ENCODE assay signal across 8 cellular contexts in the genomic region with DNA sequence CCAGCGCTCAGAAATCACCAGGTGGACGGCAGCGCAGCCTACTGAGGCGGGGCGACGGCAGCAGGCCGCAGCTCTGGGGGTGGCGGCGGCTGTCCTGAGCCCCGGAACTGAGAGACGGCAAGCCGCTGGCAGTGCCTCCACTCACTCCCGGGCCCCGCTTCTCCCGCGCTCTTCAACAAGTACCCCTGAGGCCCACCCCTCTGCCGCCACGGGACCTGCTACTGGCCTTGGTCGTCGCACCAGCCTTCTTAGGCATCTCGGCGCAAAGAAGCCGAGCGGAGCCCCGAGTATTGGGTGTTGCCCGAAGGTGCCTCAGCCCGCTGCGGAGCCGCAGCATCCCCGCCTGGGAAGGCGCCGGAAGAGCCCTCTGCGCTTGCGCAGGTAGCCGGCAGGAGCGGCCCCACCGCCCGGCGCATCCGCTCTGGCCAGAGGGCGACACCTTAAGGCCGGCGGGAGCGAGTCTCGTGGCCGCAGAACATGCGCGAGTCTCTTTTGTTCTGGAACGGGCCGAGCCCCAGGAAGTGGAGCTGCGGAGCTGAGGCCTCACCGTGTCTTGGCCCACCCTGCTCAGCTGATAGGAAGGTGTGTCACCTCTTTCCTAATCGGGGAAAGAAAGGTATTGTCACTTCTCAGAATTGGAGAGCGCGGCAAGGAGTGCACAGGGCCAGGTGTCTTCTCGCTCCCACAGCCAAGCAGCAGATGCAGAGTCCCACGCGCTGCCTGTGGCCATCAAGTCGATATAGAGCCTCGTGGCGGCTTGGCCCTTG. TPM values are rescaled to one million over a fixed set of nuclear protein-coding genes. Genes with fewer than 3 reads are reported as not detected.
A peak's percentile ranks its signal among the peaks of the same experiment; 100 is the strongest.
DNase-seq lines count a peak whose midpoint lies in the region; ATAC-seq and TF ChIP-seq lines count a peak whose summit lies in the region.

A gene (minus strand): TSS at position 369 of the 767 bp plus-strand sequence. CDS start 32 bp downstream, at position 337.

- DNase-seq in CMK (ENCODE audit: low read depth) (peak; percentile 86), HK-2 (ENCODE audit: unreplicated experiment) (peak; percentile 83), NCI-H82 (lab: John Stamatoyannopoulos, UW) (peak; percentile 95), lower lobe of right lung (peak; percentile 95)
- peak; percentile 88 for DNase-seq in activated CD8-positive, alpha-beta T cell treated with anti-CD3 and anti-CD28 coated beads, Interleukin-2, amount 10 ng/mL, durations not matched to agents 7 days and 5 days
- DNase-seq in stimulated activated CD4-positive, alpha-beta T cell treated with anti-CD3 and anti-CD28 coated beads, TNF-alpha, amount 100 ng/mL, for 24 hours (ENCODE audit: low read depth in 3 of 3) = peak; percentile 73 to 84 (median 74)

- peak within 1 kb of the TSS; percentile 57 for H3K27ac ChIP-seq in ectodermal cell (ENCODE audit: insufficient read depth, low read depth, low read length, poor library complexity, severe bottlenecking)
- peak within 1 kb of the TSS; percentile 85 for H3K27ac ChIP-seq in lower lobe of right lung

- H3K9me3 ChIP-seq in ectodermal cell (ENCODE audit: control insufficient read depth, low read length) (no peaks in the 10 kb centered on the region), lower lobe of right lung (no peaks in the 10 kb centered on the region)

- WGBS in ectodermal cell, 2 experiments = 10% methylated on average over 61 of the region's 61 CpGs

- H3K4me1 Mint-ChIP-seq in activated CD8-positive, alpha-beta T cell treated with anti-CD3 and anti-CD28 coated beads, Interleukin-2, amount 10 ng/mL, durations not matched to agents 7 days and 5 days (ENCODE audit: low read depth) = peaks cover 50% of the 10 kb centered on the region

- no peaks in the 10 kb centered on the region for H3K9me3 Mint-ChIP-seq in activated CD8-positive, alpha-beta T cell treated with anti-CD3 and anti-CD28 coated beads, Interleukin-2, amount 10 ng/mL, durations not matched to agents 7 days and 5 days (ENCODE audit: insufficient read depth)

- peak; percentile 87 for ATAC-seq in GM19455 (IDR thresholded peaks at IDR 0.05; ENCODE audit: unreplicated experiment)
- peak; percentile 89 for ATAC-seq in activated CD8-positive, alpha-beta T cell treated with anti-CD3 and anti-CD28 coated beads, Interleukin-2, amount 10 ng/mL, durations not matched to agents 7 days and 5 days
- peak; percentile 99 to 100 for ATAC-seq in lower lobe of right lung

- no peaks in the 10 kb centered on the region for H3K27me3 Mint-ChIP-seq in activated CD8-positive, alpha-beta T cell treated with anti-CD3 and anti-CD28 coated beads, Interleukin-2, amount 10 ng/mL, durations not matched to agents 7 days and 5 days (ENCODE audit: low read depth)

- no peaks in the 10 kb centered on the region for H3K27me3 ChIP-seq in ectodermal cell (ENCODE audit: control insufficient read depth, insufficient read depth, low read length, poor library complexity, severe bottlenecking)
- no peaks in the 10 kb centered on the region for H3K27me3 ChIP-seq in lower lobe of right lung (ENCODE audit: low read depth)

- intact Hi-C loops in lower lobe of right lung (cut with DNase I) = no loop called here

- peaks cover 22% of the 10 kb centered on the region for H3K36me3 Mint-ChIP-seq in activated CD8-positive, alpha-beta T cell treated with anti-CD3 and anti-CD28 coated beads, Interleukin-2, amount 10 ng/mL, durations not matched to agents 7 days and 5 days (ENCODE audit: low read depth)

- peaks cover 11% of the 10 kb centered on the region for H3K36me3 ChIP-seq in ectodermal cell (ENCODE audit: control insufficient read depth, insufficient read depth, low read length)
- peaks cover 37% of the 10 kb centered on the region for H3K36me3 ChIP-seq in lower lobe of right lung

- CTCF ChIA-PET in activated CD8-positive, alpha-beta T cell treated with anti-CD3 and anti-CD28 coated beads, Interleukin-2, amount 10 ng/mL, durations not matched to agents 7 days and 5 days (lab: Charles Lee) = interaction anchor here (0.6 to 4.8 kb wide), 30 partner anchors 9 to 481 kb away, joined by 3 to 36 read pairs (median 4); a partner anchor contains a TSS

- peak; percentile 78 for TF ChIP-seq CTCF in lower lobe of right lung (IDR thresholded peaks at IDR 0.05)

- H3K4me3 ChIP-seq in ectodermal cell (ENCODE audit: insufficient read depth, low read depth, low read length) (peak within 1 kb of the TSS; percentile 97), lower lobe of right lung (peak within 1 kb of the TSS; percentile 88)

- H3K4me1 ChIP-seq in ectodermal cell (ENCODE audit: control insufficient read depth, insufficient read depth, low read length) (peaks cover 3% of the 10 kb centered on the region), lower lobe of right lung (peaks cover 30% of the 10 kb centered on the region)

- H3K4me3 Mint-ChIP-seq in activated CD8-positive, alpha-beta T cell treated with anti-CD3 and anti-CD28 coated beads, Interleukin-2, amount 10 ng/mL, durations not matched to agents 7 days and 5 days = peak within 1 kb of the TSS; percentile 87

- H3K27ac Mint-ChIP-seq in activated CD8-positive, alpha-beta T cell treated with anti-CD3 and anti-CD28 coated beads, Interleukin-2, amount 10 ng/mL, durations not matched to agents 7 days and 5 days = peak within 1 kb of the TSS; percentile 90

- POLR2A ChIA-PET in activated CD8-positive, alpha-beta T cell treated with anti-CD3 and anti-CD28 coated beads, Interleukin-2, amount 10 ng/mL, durations not matched to agents 7 days and 5 days (lab: Charles Lee) = interaction anchor here (0.5 to 3.0 kb wide), 13 partner anchors 8 to 472 kb away, joined by 3 to 20 read pairs (median 4); a partner anchor contains a TSS

RNA-seq across cellular contexts. Expression of the gene that starts here (rescaled TPM):
- 10 to 100 TPM; 25.2 to 31.0 TPM for total RNA-seq in activated CD8-positive, alpha-beta T cell treated with anti-CD3 and anti-CD28 coated beads, Interleukin-2, amount 10 ng/mL, durations not matched to agents 7 days and 5 days
- 28.0 TPM for polyA plus RNA-seq in ectodermal cell (2013, experiment 1 of 4)
- polyA plus RNA-seq in ectodermal cell (2013, experiment 2 of 4) = 29.7 TPM
- 17.2 TPM for polyA plus RNA-seq in ectodermal cell (2013, experiment 3 of 4)
- 21.7 TPM for polyA plus RNA-seq in ectodermal cell (2013, experiment 4 of 4)
- total RNA-seq in lower lobe of right lung = 17.8 TPM

Comparison
In these comparisons a context has a peak if more than half of its experiments do, and no peak if none do; other contexts are left out.
1. Peak in every context shown above with its lines: DNase-seq, ATAC-seq, H3K4me3 ChIP-seq and H3K27ac ChIP-seq.